Comparison of ENCODE assay signal across 8 cellular contexts in genomic region chr1:154534263-154534844, GRCh38. TPM values are rescaled to one million over a fixed set of nuclear protein-coding genes. Genes with fewer than 3 reads are reported as not detected.
A peak's percentile ranks its signal among the peaks of the same experiment; 100 is the strongest.
DNase-seq lines count a peak whose midpoint lies in the region; ATAC-seq, FAIRE-seq and TF ChIP-seq lines count a peak whose summit lies in the region.
"Had no signal": no experiment of that assay in that cellular context is flagged by ENCODE, and none has a peak within 500 bp of the region (broad histone marks: within the 10 kb centered on the region; RNA-seq: fewer than 3 reads in every experiment).

No MANE protein-coding gene starts in this region.

- H3K9ac ChIP-seq in colonic mucosa (ENCODE audit: low read depth in 2 of 2, low read length in 2 of 2): no peak overlapping the region

- ATAC-seq in GM21515 (IDR thresholded peaks at IDR 0.05; ENCODE audit: unreplicated experiment): no peak
- no peak for ATAC-seq in HG02798 (IDR thresholded peaks at IDR 0.05; ENCODE audit: poor library complexity, unreplicated experiment)

- H3K27me3 ChIP-seq in H7 (ENCODE audit: control insufficient read depth, insufficient read depth, low read length): no peaks in the 10 kb centered on the region; the same call in 1 of the 2 replicates
- no peaks in the 10 kb centered on the region for H3K27me3 ChIP-seq in colonic mucosa
- peaks cover 0 to 2% of the 10 kb centered on the region in 2 donors for H3K27me3 ChIP-seq in small intestine (ENCODE audit: control insufficient read depth in 2 of 2, insufficient read depth in 2 of 2, low read length in 2 of 2)

- H3K4me1 ChIP-seq in colonic mucosa (no peaks in the 10 kb centered on the region), small intestine (ENCODE audit: control insufficient read depth in 2 of 2, insufficient read depth in 1 of 2, low read depth in 1 of 2, low read length in 1 of 2) (no peaks in the 10 kb centered on the region)

- FAIRE-seq in small intestine (lab: Jason Lieb, UNC): no peak

- peak; percentile 86 for DNase-seq in H7
- DNase-seq in NCI-H460 (ENCODE audit: extremely low read depth, low read depth): peak; percentile 63
- peak; percentile 39 for DNase-seq in colonic mucosa
- DNase-seq in small intestine: peak; percentile 68
- no peak for DNase-seq in mucosa of gallbladder (ENCODE audit: low spot score)

- WGBS in small intestine, 3 donors: 38 to 57% (median 46%) methylated on average over 8 of the region's 8 CpGs

- no peak overlapping the region for H3K27ac ChIP-seq in colonic mucosa
- H3K27ac ChIP-seq in small intestine (ENCODE audit: low read depth in 1 of 2, low read length in 1 of 2): no peak overlapping the region

- intact Hi-C loops in colonic mucosa (cut with DNase I): no loop called here

- no peaks in the 10 kb centered on the region for H3K36me3 ChIP-seq in H7 (replicated peaks; ENCODE audit: control insufficient read depth, insufficient read depth, low read length)
- no peaks in the 10 kb centered on the region for H3K36me3 ChIP-seq in colonic mucosa
- no peaks in the 10 kb centered on the region for H3K36me3 ChIP-seq in small intestine (ENCODE audit: control insufficient read depth in 2 of 2, insufficient read depth in 2 of 2, low read length in 2 of 2)

- peak; percentile 32 for TF ChIP-seq CTCF in colonic mucosa (IDR thresholded peaks at IDR 0.05)

- H3K9me3 ChIP-seq in colonic mucosa (no peaks in the 10 kb centered on the region), small intestine (ENCODE audit: control insufficient read depth, low read depth) (no peaks in the 10 kb centered on the region)

- H3K4me3 ChIP-seq in H7 (ENCODE audit: insufficient read depth, low read depth, low read length) (no peak overlapping the region), colonic mucosa (no peak overlapping the region), small intestine (ENCODE audit: low read depth in 1 of 2, low read length in 2 of 2) (no peak overlapping the region)

RNA-seq across cellular contexts. Expression of gene UBE2Q1, which starts 24.1 kb away (rescaled TPM):
- 53.4 and 64.8 TPM in 2 replicates for total RNA-seq in H7 (2014; rRNA removed; shearing (Covaris generic))
- total RNA-seq in NCI-H460 (2014; rRNA removed; shearing (Covaris generic)): 50.3 and 54.4 TPM in 2 replicates
- polyA plus RNA-seq in NCI-H460 (2014; cell fraction: nucleus; rRNA removed): 40.3 and 66.4 TPM in 2 replicates
- total RNA-seq in colonic mucosa: 10 to 100 TPM; 74.1 to 86.1 TPM
- 10 to 100 TPM; 37.1 to 39.4 (median 37.7) TPM for polyA plus RNA-seq in small intestine
- total RNA-seq in mucosa of gallbladder: 84.0 TPM

RNA-seq across cellular contexts. Expression of gene SHE, which starts 32.1 kb away (rescaled TPM):
- 0.55 and 0.73 TPM in 2 replicates for total RNA-seq in H7 (2014; rRNA removed; shearing (Covaris generic))
- total RNA-seq in NCI-H460 (2014; rRNA removed; shearing (Covaris generic)): 0.02 TPM in 1 of 2 replicates, not detected in the other
- polyA plus RNA-seq in NCI-H460 (2014; cell fraction: nucleus; rRNA removed): 0.10 TPM in 1 of 2 replicates, not detected in the other
- total RNA-seq in colonic mucosa (1 to 10 TPM; 1.7 to 3.9 TPM), mucosa of gallbladder (6.2 TPM)
- polyA plus RNA-seq in small intestine: 10 to 100 TPM in 1 of 3 donors, 1 to 10 TPM in 1, under 1 TPM in 1; 0.67 to 15.5 (median 2.4) TPM
- total RNA-seq: T-helper 2 cell treated with Interferon-gamma antibody and Interleukin-4, amounts not matched to agents 100 ng/mL and 5 ng/mL, for 36 hours had no signal

RNA-seq across cellular contexts. Expression of gene TDRD10, which starts 32.3 kb away (rescaled TPM):
- total RNA-seq in H7 (2014; rRNA removed; shearing (Covaris generic)): 0.38 and 0.44 TPM in 2 replicates
- not detected in 2 replicates for total RNA-seq in NCI-H460 (2014; rRNA removed; shearing (Covaris generic))
- 0.08 TPM in 1 of 2 replicates, not detected in the other for polyA plus RNA-seq in NCI-H460 (2014; cell fraction: nucleus; rRNA removed)
- total RNA-seq in colonic mucosa: under 1 TPM; 0.42 to 0.67 TPM
- polyA plus RNA-seq in small intestine: 1 to 10 TPM in 1 of 3 donors, under 1 TPM in 1, not detected in 1; 0.81 to 3.4 TPM
- total RNA-seq in mucosa of gallbladder: 2.3 TPM
- total RNA-seq: T-helper 2 cell treated with Interferon-gamma antibody and Interleukin-4, amounts not matched to agents 100 ng/mL and 5 ng/mL, for 36 hours had no signal

RNA-seq across cellular contexts. Expression of gene CHRNB2, which starts 33.2 kb away (rescaled TPM):
- total RNA-seq in H7 (2014; rRNA removed; shearing (Covaris generic)): 0.30 and 0.83 TPM in 2 replicates
- total RNA-seq in NCI-H460 (2014; rRNA removed; shearing (Covaris generic)): not detected in 2 replicates
- not detected in 2 replicates for polyA plus RNA-seq in NCI-H460 (2014; cell fraction: nucleus; rRNA removed)
- under 1 TPM; 0.07 to 0.16 TPM for total RNA-seq in colonic mucosa
- polyA plus RNA-seq in small intestine: under 1 TPM in 1 of 3 donors, not detected in 2; 0.95 TPM
- 0.17 TPM for total RNA-seq in mucosa of gallbladder
- total RNA-seq: T-helper 2 cell treated with Interferon-gamma antibody and Interleukin-4, amounts not matched to agents 100 ng/mL and 5 ng/mL, for 36 hours had no signal
